In the genomic region with DNA sequence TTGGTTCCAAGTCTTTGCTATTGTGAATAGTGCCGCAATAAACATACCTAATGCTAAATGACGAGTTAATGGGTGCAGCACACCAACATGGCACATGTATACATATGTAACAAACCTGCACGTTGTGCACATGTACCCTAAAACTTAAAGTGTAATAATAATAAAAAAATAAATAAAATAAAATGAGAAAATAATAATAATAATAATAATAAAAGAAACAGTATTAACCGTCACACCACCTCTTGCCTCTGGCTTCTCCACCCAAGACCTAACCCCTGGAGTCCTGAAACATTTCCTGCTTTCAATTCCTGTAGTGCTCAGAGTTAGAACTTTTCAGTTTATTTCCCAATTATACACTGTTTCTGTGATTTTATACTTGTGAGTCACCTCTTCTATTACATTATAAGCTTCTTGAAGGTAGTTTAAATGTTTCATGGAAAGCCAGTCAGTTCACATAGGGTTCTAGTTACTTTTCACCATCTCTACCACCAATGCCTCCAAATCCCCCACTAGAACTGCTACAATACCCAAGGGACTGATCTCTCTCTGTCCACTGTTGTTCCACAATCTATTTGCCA, we compare ENCODE assay signal across 15 cellular contexts. TPM values are rescaled to one million over a fixed set of nuclear protein-coding genes. Genes with fewer than 3 reads are reported as not detected.
DNase-seq lines count a peak whose midpoint lies in the region; ATAC-seq and TF ChIP-seq lines count a peak whose summit lies in the region.
"Had no signal": no experiment of that assay in that cellular context is flagged by ENCODE, and none has a peak within 500 bp of the region (broad histone marks: within the 10 kb centered on the region; RNA-seq: fewer than 3 reads in every experiment).

No MANE protein-coding gene starts in this region.

- H3K36me3 ChIP-seq in GM23248 (ENCODE audit: low read depth) (no peaks in the 10 kb centered on the region), PC-9 (ENCODE audit: low read depth) (no peaks in the 10 kb centered on the region), esophagus (ENCODE audit: control insufficient read depth in 2 of 2, insufficient read depth in 2 of 2, low read length in 1 of 2) (no peaks in the 10 kb centered on the region)
- H3K36me3 ChIP-seq: BLaER1 had no signal

- H3K27ac ChIP-seq in GM23248 (no peak overlapping the region), PC-9 (peak overlapping the region; percentile 87), esophagus (ENCODE audit: low read depth in 2 of 2, low read length in 1 of 2) (peak overlapping the region; percentile 31 to 41)
- H3K27ac ChIP-seq: BLaER1 had no signal

- WGBS in GM23248 (ENCODE audit: low coverage in 1 of 2, low lambda C conversion rate in 2 of 2, missing lambda C conversion rate in 2 of 2), 2 experiments = 58 to 67% methylated on average over 4 of the region's 4 CpGs
- 78 to 85% methylated on average over 4 of the region's 4 CpGs for WGBS in esophagus, 2 donors

- ATAC-seq in GM21737 (IDR thresholded peaks at IDR 0.05; ENCODE audit: unreplicated experiment) = no peak
- ATAC-seq in HG03175 (IDR thresholded peaks at IDR 0.05; ENCODE audit: unreplicated experiment) = no peak

- H3K4me3 ChIP-seq in GM23248 (no peak overlapping the region), PC-9 (no peak overlapping the region), esophagus (ENCODE audit: low read depth in 1 of 2, low read length in 2 of 2) (no peak overlapping the region)
- H3K4me3 ChIP-seq: BLaER1 had no signal

- H3K9me3 ChIP-seq in GM23248 (ENCODE audit: low read depth) = no peaks in the 10 kb centered on the region
- H3K9me3 ChIP-seq in PC-9 (ENCODE audit: insufficient read depth, low read depth) = peaks cover 7% of the 10 kb centered on the region
- no peaks in the 10 kb centered on the region for H3K9me3 ChIP-seq in esophagus (ENCODE audit: control insufficient read depth in 2 of 2, insufficient read depth in 1 of 2, low read depth in 1 of 2, low read length in 1 of 2)

- intact Hi-C loops in PC-9 (cut with micrococcal nuclease; ENCODE audit: unreplicated experiment) = no loop called here

- H3K4me1 ChIP-seq in GM23248 (ENCODE audit: insufficient read depth) (peaks cover 7% of the 10 kb centered on the region; the same call in 1 of the 2 replicates), PC-9 (replicated peaks; ENCODE audit: insufficient read depth) (peaks cover 36% of the 10 kb centered on the region), esophagus (ENCODE audit: control insufficient read depth in 2 of 2, insufficient read depth in 2 of 2, low read length in 1 of 2) (no peaks in the 10 kb centered on the region)
- H3K4me1 ChIP-seq: BLaER1 had no signal

- no peak overlapping the region for H3K9ac ChIP-seq in GM23248
- H3K9ac ChIP-seq: BLaER1 had no signal

- H4K20me1 ChIP-seq in GM23248 (ENCODE audit: insufficient read depth) (no peaks in the 10 kb centered on the region), PC-9 (ENCODE audit: insufficient read depth) (no peaks in the 10 kb centered on the region)
- H4K20me1 ChIP-seq: BLaER1 had no signal

- no peak overlapping the region for H3K4me2 ChIP-seq in GM23248 (ENCODE audit: unreplicated experiment)
- H3K4me2 ChIP-seq in PC-9 = peak overlapping the region; percentile 57
- H3K4me2 ChIP-seq: BLaER1 had no signal

- peak; percentile 18 for DNase-seq in GM23248
- no peak for DNase-seq in PC-9
- DNase-seq in EL = no peak
- DNase-seq in SIG-M5 treated with dmso at 0.1 percent for 504 hours (lab: John Stamatoyannopoulos, UW; ENCODE audit: unreplicated experiment) = no peak
- DNase-seq: CD8-positive, alpha-beta memory T cell; Kasumi-1; NCI-H1930; NCI-H2171; NCI-H510A; SHP77 treated with DMSO at 0.1 percent for 48 hours had no signal

- no peak for TF ChIP-seq CTCF in PC-9 (conservative IDR thresholded peaks at IDR 0.05)

- H3K79me2 ChIP-seq in GM23248 (ENCODE audit: insufficient read depth) (no peaks in the 10 kb centered on the region), PC-9 (ENCODE audit: low read depth) (no peaks in the 10 kb centered on the region)

- BruUV-seq in PC-9 (replicated peaks; lab: Mats Ljungman, UMichigan) = no TSS peak

- H3K9me2 ChIP-seq in GM23248 (ENCODE audit: insufficient read depth) = no peaks in the 10 kb centered on the region
- no peaks in the 10 kb centered on the region for H3K9me2 ChIP-seq in PC-9 (ENCODE audit: insufficient read depth)

- H3F3A ChIP-seq in GM23248 (ENCODE audit: insufficient read depth) (0 out of 2 replicates have a peak, but pooled peaks cover 10% of the 10 kb centered on the region), PC-9 (ENCODE audit: insufficient read depth, low read depth) (peaks cover 37% of the 10 kb centered on the region)

- H3K27me3 ChIP-seq in GM23248 (replicated peaks; ENCODE audit: insufficient read depth) = no peaks in the 10 kb centered on the region
- no peaks in the 10 kb centered on the region for H3K27me3 ChIP-seq in PC-9 (ENCODE audit: insufficient read depth, low read depth)
- no peaks in the 10 kb centered on the region for H3K27me3 ChIP-seq in esophagus (ENCODE audit: control insufficient read depth in 1 of 2, insufficient read depth in 2 of 2, low read length in 2 of 2)
- H3K27me3 ChIP-seq: BLaER1 had no signal

- H2AFZ ChIP-seq in GM23248 = no peak overlapping the region
- no peak overlapping the region for H2AFZ ChIP-seq in PC-9

- in situ Hi-C loops in GM23248 (cut with MboI) = no loop called here

- POLR2A ChIA-PET in PC-9 (lab: Charles Lee; ENCODE audit: unreplicated experiment) = interaction anchor here (0.7 kb wide), 1 partner anchor 146 kb away, joined by 3 read pairs; no protein-coding TSS in a partner anchor

- CTCF ChIA-PET in PC-9 (lab: Charles Lee) = no interaction called here

RNA-seq across cellular contexts. Expression of gene GHSR, which starts 18.4 kb away (rescaled TPM):
- not detected in 2 replicates for total RNA-seq in GM23248 (2014; rRNA removed; shearing (Covaris generic))
- polyA plus RNA-seq in GM23248 (2016; fragmentation: Nextera tagmentation; extraction: Ambion mirVana) (not detected in 2 replicates), esophagus (not detected)
- not detected in 2 replicates for total RNA-seq in PC-9 (2021)
- total RNA-seq: CD8-positive, alpha-beta memory T cell; HFFc6 had no signal
- polyA plus RNA-seq: CD8-positive, alpha-beta memory T cell had no signal

RNA-seq across cellular contexts. Expression of gene TNFSF10, which starts 56.6 kb away (rescaled TPM):
- 0.63 TPM in 1 of 2 replicates, not detected in the other for total RNA-seq in GM23248 (2014; rRNA removed; shearing (Covaris generic))
- polyA plus RNA-seq in GM23248 (2016; fragmentation: Nextera tagmentation; extraction: Ambion mirVana) (not detected in 2 replicates), esophagus (10 to 100 TPM; 45.1 to 60.5 TPM)
- 18.3 and 21.4 TPM in 2 replicates for total RNA-seq in PC-9 (2021)

Comparison
In these comparisons a context has a peak if more than half of its experiments do, and no peak if none do; other contexts are left out.
1. RNA of gene TNFSF10, which starts 56.6 kb away (total RNA-seq): 18.3 to 21.4 TPM in PC-9; 0.63 TPM in GM23248; every median in the first group is over 10 times any median in the second.